14 cellular contexts compared by ENCODE assay signal in genomic region chr3:45343947-45344346, GRCh38. TPM values are rescaled to one million over a fixed set of nuclear protein-coding genes. Genes with fewer than 3 reads are reported as not detected.
A peak's percentile ranks its signal among the peaks of the same experiment; 100 is the strongest.
DNase-seq lines count a peak whose midpoint lies in the region; ATAC-seq, FAIRE-seq and TF ChIP-seq lines count a peak whose summit lies in the region.
"Had no signal": no experiment of that assay in that cellular context is flagged by ENCODE, and none has a peak within 500 bp of the region (broad histone marks: within the 10 kb centered on the region; RNA-seq: fewer than 3 reads in every experiment).

No MANE protein-coding gene starts in this region.

- H3K36me3 Mint-ChIP-seq in glutamatergic neuron (ENCODE audit: unreplicated experiment): peaks cover 8% of the 10 kb centered on the region

- H3K4me3 Mint-ChIP-seq in glutamatergic neuron (ENCODE audit: unreplicated experiment): no peak overlapping the region
- H3K4me3 Mint-ChIP-seq: stimulated activated naive CD8-positive, alpha-beta T cell treated with anti-CD3 and anti-CD28 coated beads, Interleukin-15, Interleukin-2, amounts not matched to agents 100 ng/mL and 50 ng/mL, for 24 hours had no signal

- TF ChIP-seq CTCF in AG10803 (conservative IDR thresholded peaks at IDR 0.05; ENCODE audit: low read length): 0 out of 2 replicates have a peak, but pooled peaks have one; percentile 1
- TF ChIP-seq CTCF in fibroblast of mammary gland (conservative IDR thresholded peaks at IDR 0.05; ENCODE audit: control insufficient read depth, insufficient read depth, low read depth, low read length): peak; percentile 20
- TF ChIP-seq CTCF in glutamatergic neuron (IDR thresholded peaks at IDR 0.05; ENCODE audit: partially characterized antibody, unreplicated experiment): no peak

- no peaks in the 10 kb centered on the region for H3K36me3 ChIP-seq in H7 (replicated peaks; ENCODE audit: control insufficient read depth, insufficient read depth, low read length)
- H3K36me3 ChIP-seq: breast epithelium, neutrophil had no signal

- H3K4me3 ChIP-seq in AG10803 (ENCODE audit: low read length): no peak overlapping the region
- no peak overlapping the region for H3K4me3 ChIP-seq in H7 (ENCODE audit: insufficient read depth, low read depth, low read length)
- H3K4me3 ChIP-seq in fibroblast of mammary gland (ENCODE audit: control insufficient read depth, low read depth, low read length): no peak overlapping the region
- H3K4me3 ChIP-seq: breast epithelium had no signal

- H3K27me3 ChIP-seq in H7 (ENCODE audit: control insufficient read depth, insufficient read depth, low read length): no peaks in the 10 kb centered on the region
- H3K27me3 ChIP-seq: breast epithelium, neutrophil had no signal

- DNase-seq in AG10803 (ENCODE audit: low read depth): no peak
- peak; percentile 62 for DNase-seq in H7
- DNase-seq in OCI-M1 (lab: John Stamatoyannopoulos, UW): peak; percentile 55
- peak; percentile 43 for DNase-seq in fibroblast of mammary gland (ENCODE audit: low read depth)
- no peak for DNase-seq in glutamatergic neuron
- no peak for DNase-seq in frontal cortex (ENCODE audit: low spot score in 2 of 2)
- no peak for DNase-seq in DMS153 treated with DMSO at 0.1 percent for 48 hours (lab: John Stamatoyannopoulos, UW; ENCODE audit: unreplicated experiment)
- DNase-seq: activated T-cell treated with anti-CD3 and anti-CD28 coated beads, Interleukin-2, amount 50 U/mL, for 48 hours; COR-L47; left colon had no signal

- no peak for FAIRE-seq in frontal cortex (lab: Jason Lieb, UNC)

- ATAC-seq in HG02981 (IDR thresholded peaks at IDR 0.05; ENCODE audit: unreplicated experiment): no peak
- ATAC-seq: left colon had no signal

- H3K27me3 Mint-ChIP-seq in glutamatergic neuron (ENCODE audit: unreplicated experiment): peaks cover 2% of the 10 kb centered on the region
- H3K27me3 Mint-ChIP-seq: stimulated activated naive CD8-positive, alpha-beta T cell treated with anti-CD3 and anti-CD28 coated beads, Interleukin-15, Interleukin-2, amounts not matched to agents 100 ng/mL and 50 ng/mL, for 24 hours had no signal

- no peaks in the 10 kb centered on the region for H3K4me1 Mint-ChIP-seq in glutamatergic neuron (ENCODE audit: low read depth, unreplicated experiment)

- no peak overlapping the region for H3K27ac Mint-ChIP-seq in glutamatergic neuron (ENCODE audit: unreplicated experiment)
- H3K27ac Mint-ChIP-seq: stimulated activated naive CD8-positive, alpha-beta T cell treated with anti-CD3 and anti-CD28 coated beads, Interleukin-15, Interleukin-2, amounts not matched to agents 100 ng/mL and 50 ng/mL, for 24 hours had no signal

- H3K9me3 Mint-ChIP-seq in glutamatergic neuron (ENCODE audit: unreplicated experiment): no peaks in the 10 kb centered on the region
- H3K9me3 Mint-ChIP-seq: stimulated activated naive CD8-positive, alpha-beta T cell treated with anti-CD3 and anti-CD28 coated beads, Interleukin-15, Interleukin-2, amounts not matched to agents 100 ng/mL and 50 ng/mL, for 24 hours had no signal

RNA-seq across cellular contexts. Expression of gene LARS2, which starts 44.4 kb away (rescaled TPM):
- 54.7 and 59.3 TPM in 2 replicates for total RNA-seq in H7 (2014; rRNA removed; shearing (Covaris generic))
- total RNA-seq in glutamatergic neuron (ENCODE audit: unreplicated experiment): 26.6 TPM
- 17.9 TPM for total RNA-seq in frontal cortex

Comparison
In these comparisons a context has a peak if more than half of its experiments do, and no peak if none do; other contexts are left out.
1. DNase-seq: peak in H7 (single experiment), OCI-M1 (single experiment) and fibroblast of mammary gland (single experiment); none in AG10803 (single experiment), glutamatergic neuron (single experiment), frontal cortex (0 of 2) and DMS153 treated with DMSO at 0.1 percent for 48 hours (single experiment).